In the genomic region with DNA sequence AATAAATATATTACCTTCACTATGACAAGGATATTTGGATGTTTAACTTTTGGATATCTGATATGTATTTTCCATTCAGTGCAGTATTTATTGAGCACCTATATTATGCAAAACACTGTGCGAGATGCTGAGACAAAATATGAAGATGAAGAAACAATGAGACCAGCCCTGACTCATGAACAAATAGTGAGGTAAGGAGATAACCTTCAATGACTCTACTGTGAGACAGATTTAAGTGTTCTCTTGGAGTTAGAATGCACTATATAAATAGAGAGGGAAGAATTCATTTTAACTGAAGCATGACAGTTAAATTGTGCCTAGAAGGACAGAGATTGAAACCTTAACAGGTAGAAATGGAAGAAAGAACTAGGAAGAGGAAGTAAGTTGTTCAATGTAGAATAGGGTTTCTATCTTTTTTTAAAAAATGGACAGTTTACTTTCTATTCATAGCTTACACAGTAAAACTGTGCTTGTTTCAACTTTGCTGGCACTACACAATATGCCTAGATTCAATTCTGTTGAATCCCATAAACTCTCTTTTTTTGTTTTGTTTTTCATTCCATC, we compare ENCODE assay signal across 23 cellular contexts.
DNase-seq lines count a peak whose midpoint lies in the region; ATAC-seq and TF ChIP-seq lines count a peak whose summit lies in the region.
"Had no signal": no experiment of that assay in that cellular context is flagged by ENCODE, and none has a peak within 500 bp of the region (broad histone marks: within the 10 kb centered on the region; RNA-seq: fewer than 3 reads in every experiment).

No MANE protein-coding gene starts in this region.

- no peaks in the 10 kb centered on the region for H3K4me1 ChIP-seq in upper lobe of right lung
- H3K4me1 ChIP-seq: neural progenitor cell had no signal

- peaks cover 0 to under 1% (median 0%) of the 10 kb centered on the region in 7 donors for H3K9me3 Mint-ChIP-seq in naive B cell
- H3K9me3 Mint-ChIP-seq: activated CD4-positive, alpha-beta T cell treated with anti-CD3 and anti-CD28 coated beads, Interleukin-2, amount 10 ng/mL, durations not matched to agents 24 days and 14 days; neural progenitor cell had no signal

- no peaks in the 10 kb centered on the region for H3K36me3 ChIP-seq in upper lobe of right lung
- H3K36me3 ChIP-seq: adrenal gland, neural progenitor cell, upper lobe of left lung had no signal

- H3K27me3 ChIP-seq in upper lobe of right lung: no peaks in the 10 kb centered on the region
- H3K27me3 ChIP-seq: adrenal gland, dorsolateral prefrontal cortex, neural progenitor cell, upper lobe of left lung had no signal

- intact Hi-C loops in upper lobe of right lung (cut with DNase I): no loop called here

- DNase-seq in NCI-H1436 (lab: John Stamatoyannopoulos, UW): peak; percentile 11
- no peak for DNase-seq in NCI-H1436 treated with DMSO at 0.1 percent for 48 hours (lab: John Stamatoyannopoulos, UW)
- DNase-seq in RKO (ENCODE audit: low spot score): peak; percentile 29
- no peak for DNase-seq in naive B cell
- no peak for DNase-seq in upper lobe of right lung
- DNase-seq in activated naive CD4-positive, alpha-beta T cell (lab: John Stamatoyannopoulos, UW): no peak
- no peak for DNase-seq in activated CD4-positive, alpha-beta T cell treated with anti-CD3 and anti-CD28 coated beads for 48 hours
- DNase-seq: activated CD4-positive, alpha-beta T cell treated with anti-CD3 and anti-CD28 coated beads, Interleukin-2, amount 10 ng/mL, durations not matched to agents 24 days and 14 days; adrenal gland; caudate nucleus; dorsolateral prefrontal cortex; EL; NCI-H146; NCI-H2227 treated with DMSO at 0.1 percent for 48 hours; small intestine; stimulated activated CD4-positive, alpha-beta T cell treated with anti-CD3 and anti-CD28 coated beads, Interleukin-4, amount 100 ng/mL, for 1 hour; SW 1271; upper lobe of left lung had no signal

- no peaks in the 10 kb centered on the region for H3K9me3 ChIP-seq in upper lobe of right lung
- H3K9me3 ChIP-seq: adrenal gland, upper lobe of left lung had no signal

- H3K27ac Mint-ChIP-seq in naive B cell: peak overlapping the region in 1 of 6 donors; percentile 21
- H3K27ac Mint-ChIP-seq: activated CD4-positive, alpha-beta T cell treated with anti-CD3 and anti-CD28 coated beads, Interleukin-2, amount 10 ng/mL, durations not matched to agents 24 days and 14 days; neural progenitor cell had no signal

- no peak for TF ChIP-seq CTCF in upper lobe of right lung (IDR thresholded peaks at IDR 0.05)

- peaks cover 21 to 32% (median 30%) of the 10 kb centered on the region in 3 donors for H3K4me1 Mint-ChIP-seq in naive B cell
- H3K4me1 Mint-ChIP-seq: activated CD4-positive, alpha-beta T cell treated with anti-CD3 and anti-CD28 coated beads, Interleukin-2, amount 10 ng/mL, durations not matched to agents 24 days and 14 days; neural progenitor cell had no signal

- no peak overlapping the region for H3K4me3 ChIP-seq in upper lobe of right lung
- H3K4me3 ChIP-seq: adrenal gland, dorsolateral prefrontal cortex, neural progenitor cell, upper lobe of left lung had no signal

- H3K27me3 Mint-ChIP-seq in naive B cell: no peaks in the 10 kb centered on the region
- H3K27me3 Mint-ChIP-seq: activated CD4-positive, alpha-beta T cell treated with anti-CD3 and anti-CD28 coated beads, Interleukin-2, amount 10 ng/mL, durations not matched to agents 24 days and 14 days had no signal

- peak; percentile 63 for ATAC-seq in HG02852 (IDR thresholded peaks at IDR 0.05; ENCODE audit: unreplicated experiment)
- peak; percentile 47 to 70 for ATAC-seq in naive B cell (ENCODE audit: low read depth in 2 of 2)
- no peak for ATAC-seq in upper lobe of right lung
- ATAC-seq: left lobe of liver had no signal

- no peak overlapping the region for H3K27ac ChIP-seq in upper lobe of right lung
- H3K27ac ChIP-seq: 22Rv1, adrenal gland, epithelial cell of prostate, neural progenitor cell, upper lobe of left lung had no signal

- peak overlapping the region in 1 of 8 donors; percentile 43 for H3K4me3 Mint-ChIP-seq in naive B cell
- H3K4me3 Mint-ChIP-seq: activated CD4-positive, alpha-beta T cell treated with anti-CD3 and anti-CD28 coated beads, Interleukin-2, amount 10 ng/mL, durations not matched to agents 24 days and 14 days; neural progenitor cell had no signal

- H3K36me3 Mint-ChIP-seq in naive B cell: no peaks in the 10 kb centered on the region
- H3K36me3 Mint-ChIP-seq: neural progenitor cell had no signal

Comparison
In these comparisons a context has a peak if more than half of its experiments do, and no peak if none do; other contexts are left out.
1. DNase-seq: peak in NCI-H1436 (single experiment) and RKO (single experiment); none in NCI-H1436 treated with DMSO at 0.1 percent for 48 hours (single experiment), naive B cell (single experiment), upper lobe of right lung (single experiment), activated naive CD4-positive, alpha-beta T cell (0 of 4) and activated CD4-positive, alpha-beta T cell treated with anti-CD3 and anti-CD28 coated beads for 48 hours (single experiment).